1 cellular context compared by ENCODE assay signal in the genomic region with DNA sequence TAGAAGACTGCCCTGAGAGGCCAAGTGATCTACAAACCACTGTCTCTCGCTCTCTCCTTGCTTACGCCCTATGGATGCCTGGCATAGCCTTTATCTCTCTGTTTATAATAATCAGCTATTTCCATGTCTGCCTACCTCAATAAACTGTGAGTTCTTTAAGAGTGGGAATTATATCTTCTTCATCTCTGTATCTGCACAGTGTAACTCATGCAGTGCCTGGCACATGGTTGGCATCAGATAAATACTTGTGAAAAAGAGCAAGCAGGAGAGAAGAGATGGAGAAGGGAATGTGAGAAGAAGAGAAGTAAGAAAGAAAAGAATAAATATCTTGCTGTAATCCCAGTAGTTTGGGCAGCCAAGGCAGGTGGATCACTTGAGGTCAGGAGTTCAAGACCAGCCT.
TF ChIP-seq lines count a peak whose summit lies in the region.

No MANE protein-coding gene starts in this region.

TF ChIP-seq in GM23338, 12 proteins besides CTCF, POLR2A, EP300 and RAD21 (continued from another document):
- TF ChIP-seq, protein P1, sequence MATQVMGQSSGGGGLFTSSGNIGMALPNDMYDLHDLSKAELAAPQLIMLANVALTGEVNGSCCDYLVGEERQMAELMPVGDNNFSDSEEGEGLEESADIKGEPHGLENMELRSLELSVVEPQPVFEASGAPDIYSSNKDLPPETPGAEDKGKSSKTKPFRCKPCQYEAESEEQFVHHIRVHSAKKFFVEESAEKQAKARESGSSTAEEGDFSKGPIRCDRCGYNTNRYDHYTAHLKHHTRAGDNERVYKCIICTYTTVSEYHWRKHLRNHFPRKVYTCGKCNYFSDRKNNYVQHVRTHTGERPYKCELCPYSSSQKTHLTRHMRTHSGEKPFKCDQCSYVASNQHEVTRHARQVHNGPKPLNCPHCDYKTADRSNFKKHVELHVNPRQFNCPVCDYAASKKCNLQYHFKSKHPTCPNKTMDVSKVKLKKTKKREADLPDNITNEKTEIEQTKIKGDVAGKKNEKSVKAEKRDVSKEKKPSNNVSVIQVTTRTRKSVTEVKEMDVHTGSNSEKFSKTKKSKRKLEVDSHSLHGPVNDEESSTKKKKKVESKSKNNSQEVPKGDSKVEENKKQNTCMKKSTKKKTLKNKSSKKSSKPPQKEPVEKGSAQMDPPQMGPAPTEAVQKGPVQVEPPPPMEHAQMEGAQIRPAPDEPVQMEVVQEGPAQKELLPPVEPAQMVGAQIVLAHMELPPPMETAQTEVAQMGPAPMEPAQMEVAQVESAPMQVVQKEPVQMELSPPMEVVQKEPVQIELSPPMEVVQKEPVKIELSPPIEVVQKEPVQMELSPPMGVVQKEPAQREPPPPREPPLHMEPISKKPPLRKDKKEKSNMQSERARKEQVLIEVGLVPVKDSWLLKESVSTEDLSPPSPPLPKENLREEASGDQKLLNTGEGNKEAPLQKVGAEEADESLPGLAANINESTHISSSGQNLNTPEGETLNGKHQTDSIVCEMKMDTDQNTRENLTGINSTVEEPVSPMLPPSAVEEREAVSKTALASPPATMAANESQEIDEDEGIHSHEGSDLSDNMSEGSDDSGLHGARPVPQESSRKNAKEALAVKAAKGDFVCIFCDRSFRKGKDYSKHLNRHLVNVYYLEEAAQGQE (IDR thresholded peaks at IDR 0.05; ENCODE audit: unreplicated experiment), result no peak
